27 cellular contexts compared by ENCODE assay signal in the genomic region with DNA sequence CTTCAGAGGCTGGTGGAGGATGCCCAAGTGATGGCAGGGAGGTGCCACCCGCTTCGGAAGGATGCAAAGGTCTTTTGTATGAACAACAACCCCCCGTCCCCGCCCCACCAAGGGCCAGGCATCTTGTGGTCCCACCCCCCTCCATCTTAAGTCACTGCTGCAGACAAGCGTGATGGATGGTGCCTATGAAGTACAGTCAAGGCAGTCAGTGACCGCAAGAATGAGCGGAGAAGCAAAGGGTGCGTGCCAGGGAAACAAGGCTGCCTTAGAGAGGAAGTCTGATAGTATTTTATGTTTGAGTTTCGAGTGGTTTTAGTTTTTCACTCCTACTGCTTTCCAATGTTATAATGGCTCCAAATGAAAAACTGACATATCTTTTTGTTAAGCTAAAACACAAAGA.
"Had no signal": no experiment of that assay in that cellular context is flagged by ENCODE, and none has a peak within 500 bp of the region (broad histone marks: within the 10 kb centered on the region; RNA-seq: fewer than 3 reads in every experiment).

No MANE protein-coding gene starts in this region.

- H3K36me3 Mint-ChIP-seq: naive thymus-derived CD8-positive, alpha-beta T cell; stimulated activated naive B cell treated with anti-CD40 and anti-IgM and Interleukin-4, amounts not matched to agents 10 μg/mL and 1 μg/mL and 100 μg/mL, for 72 hours; type B pancreatic cell had no signal

- ATAC-seq: foreskin keratinocyte; heart right ventricle; left colon; lower lobe of right lung; naive thymus-derived CD8-positive, alpha-beta T cell; psoas muscle; right cardiac atrium; stimulated activated naive B cell treated with anti-CD40 and anti-IgM and Interleukin-4, amounts not matched to agents 10 μg/mL and 1 μg/mL and 100 μg/mL, for 72 hours had no signal

- H3K27ac ChIP-seq: colonic mucosa, esophagus muscularis mucosa, foreskin keratinocyte, heart right ventricle, left ventricle myocardium inferior, lower lobe of right lung, psoas muscle, skin epidermis, spleen, suprapubic skin, thyroid gland had no signal

- FAIRE-seq: endothelial cell of umbilical vein, islet of Langerhans had no signal

- DNase-seq: colonic mucosa; effector memory CD4-positive, alpha-beta T cell; foreskin keratinocyte; glutamatergic neuron; heart right ventricle; hippocampal formation; left colon; left ventricle myocardium inferior; lower lobe of right lung; naive thymus-derived CD8-positive, alpha-beta T cell; nephron progenitor cell; nucleus accumbens; posterior cingulate gyrus; psoas muscle; right cardiac atrium; spleen; stimulated activated CD4-positive, alpha-beta T cell treated with anti-CD3 and anti-CD28 coated beads, Interleukin-2, amount 100 ng/mL, for 48 hours; stimulated activated naive B cell treated with anti-CD40 and anti-IgM and Interleukin-4, amounts not matched to agents 10 μg/mL and 1 μg/mL and 100 μg/mL, for 72 hours; thyroid gland had no signal

- H3K27me3 Mint-ChIP-seq: dendritic cell treated with granulocyte-macrophage colony-stimulating factor and Interleukin-4, amounts not matched to agents 40 ng/mL and 50 ng/mL, for 4 days; type B pancreatic cell had no signal

- H3K4me1 Mint-ChIP-seq: naive thymus-derived CD8-positive, alpha-beta T cell; nephron progenitor cell; stimulated activated naive B cell treated with anti-CD40 and anti-IgM and Interleukin-4, amounts not matched to agents 10 μg/mL and 1 μg/mL and 100 μg/mL, for 72 hours had no signal

- H3K27ac Mint-ChIP-seq: dendritic cell treated with granulocyte-macrophage colony-stimulating factor and Interleukin-4, amounts not matched to agents 40 ng/mL and 50 ng/mL, for 4 days; naive thymus-derived CD8-positive, alpha-beta T cell; nephron progenitor cell; stimulated activated naive B cell treated with anti-CD40 and anti-IgM and Interleukin-4, amounts not matched to agents 10 μg/mL and 1 μg/mL and 100 μg/mL, for 72 hours; stimulated activated naive CD8-positive, alpha-beta T cell treated with anti-CD3 and anti-CD28 coated beads, Interleukin-15, Interleukin-2, amounts not matched to agents 100 ng/mL and 50 ng/mL, for 24 hours; type B pancreatic cell had no signal

- H3K9me3 Mint-ChIP-seq: dendritic cell treated with granulocyte-macrophage colony-stimulating factor and Interleukin-4, amounts not matched to agents 40 ng/mL and 50 ng/mL, for 4 days; stimulated activated naive B cell treated with anti-CD40 and anti-IgM and Interleukin-4, amounts not matched to agents 10 μg/mL and 1 μg/mL and 100 μg/mL, for 72 hours; stimulated activated naive CD8-positive, alpha-beta T cell treated with anti-CD3 and anti-CD28 coated beads, Interleukin-15, Interleukin-2, amounts not matched to agents 100 ng/mL and 50 ng/mL, for 24 hours; type B pancreatic cell had no signal

- H3K4me3 Mint-ChIP-seq: dendritic cell treated with granulocyte-macrophage colony-stimulating factor and Interleukin-4, amounts not matched to agents 40 ng/mL and 50 ng/mL, for 4 days; naive thymus-derived CD8-positive, alpha-beta T cell; nephron progenitor cell; stimulated activated naive B cell treated with anti-CD40 and anti-IgM and Interleukin-4, amounts not matched to agents 10 μg/mL and 1 μg/mL and 100 μg/mL, for 72 hours; stimulated activated naive CD8-positive, alpha-beta T cell treated with anti-CD3 and anti-CD28 coated beads, Interleukin-15, Interleukin-2, amounts not matched to agents 100 ng/mL and 50 ng/mL, for 24 hours; type B pancreatic cell had no signal

- H3K4me3 ChIP-seq: colonic mucosa, esophagus muscularis mucosa, heart right ventricle, left ventricle myocardium inferior, lower lobe of right lung, psoas muscle, skin epidermis, spleen, suprapubic skin, thyroid gland had no signal
